Comparison of ENCODE assay signal across 25 cellular contexts in genomic region chr2:38441346-38441745, GRCh38.
DNase-seq lines count a peak whose midpoint lies in the region; ATAC-seq and TF ChIP-seq lines count a peak whose summit lies in the region.
"Had no signal": no experiment of that assay in that cellular context is flagged by ENCODE, and none has a peak within 500 bp of the region (broad histone marks: within the 10 kb centered on the region; RNA-seq: fewer than 3 reads in every experiment).

No MANE protein-coding gene starts in this region.

- ATAC-seq in GM21526 (IDR thresholded peaks at IDR 0.05; ENCODE audit: low FRiP score, unreplicated experiment) = no peak
- ATAC-seq: GM23338, PC-3 had no signal

- H3K36me3 Mint-ChIP-seq in endodermal cell (ENCODE audit: low read depth) = no peaks in the 10 kb centered on the region
- H3K36me3 Mint-ChIP-seq in mesothelial cell of epicardium = no peaks in the 10 kb centered on the region
- H3K36me3 Mint-ChIP-seq: CD14-positive monocyte; CD8-positive, alpha-beta memory T cell; IgD-negative memory B cell had no signal

- H3K4me3 Mint-ChIP-seq in endodermal cell = peak overlapping the region; percentile 23
- H3K4me3 Mint-ChIP-seq in mesothelial cell of epicardium = no peak overlapping the region
- H3K4me3 Mint-ChIP-seq: B cell; CD14-positive monocyte; CD8-positive, alpha-beta memory T cell; GM23338; IgD-negative memory B cell had no signal

- peak overlapping the region; percentile 40 for H3K9ac ChIP-seq in endodermal cell (ENCODE audit: extremely low read depth, low read length, poor library complexity, severe bottlenecking)
- H3K9ac ChIP-seq: SK-N-SH had no signal

- H3K36me3 ChIP-seq in endodermal cell (ENCODE audit: control insufficient read depth, insufficient read depth, low read length) (no peaks in the 10 kb centered on the region), suprapubic skin (no peaks in the 10 kb centered on the region)
- H3K36me3 ChIP-seq: HAP-1 had no signal

- peak overlapping the region; percentile 71 for H3K4me3 ChIP-seq in endodermal cell (ENCODE audit: low read length)
- no peak overlapping the region for H3K4me3 ChIP-seq in suprapubic skin
- H3K4me3 ChIP-seq: GM23338, HAP-1 had no signal

- no peak for TF ChIP-seq EP300 in suprapubic skin (IDR thresholded peaks at IDR 0.05)

- H3K27me3 Mint-ChIP-seq in endodermal cell (ENCODE audit: insufficient read depth) = no peaks in the 10 kb centered on the region
- H3K27me3 Mint-ChIP-seq in mesothelial cell of epicardium (ENCODE audit: low read depth) = peaks cover 16% of the 10 kb centered on the region

- TF ChIP-seq CTCF in endodermal cell (conservative IDR thresholded peaks at IDR 0.05) (no peak), mesothelial cell of epicardium (IDR thresholded peaks at IDR 0.05; ENCODE audit: unreplicated experiment) (no peak), suprapubic skin (IDR thresholded peaks at IDR 0.05) (no peak)

- no peak for TF ChIP-seq POLR2A in suprapubic skin (IDR thresholded peaks at IDR 0.05)

- no peak overlapping the region for H3K27ac ChIP-seq in endodermal cell (ENCODE audit: low read depth, low read length)
- peak overlapping the region; percentile 31 for H3K27ac ChIP-seq in suprapubic skin
- H3K27ac ChIP-seq: 22Rv1 had no signal

- H3K9me3 Mint-ChIP-seq in endodermal cell (no peaks in the 10 kb centered on the region), mesothelial cell of epicardium (no peaks in the 10 kb centered on the region)
- H3K9me3 Mint-ChIP-seq: CD14-positive monocyte; CD8-positive, alpha-beta memory T cell; GM23338; IgD-negative memory B cell had no signal

- H3K4me1 Mint-ChIP-seq in endodermal cell = peaks cover 70% of the 10 kb centered on the region
- peaks cover 62% of the 10 kb centered on the region for H3K4me1 Mint-ChIP-seq in mesothelial cell of epicardium
- H3K4me1 Mint-ChIP-seq: B cell; CD14-positive monocyte; CD8-positive, alpha-beta memory T cell; IgD-negative memory B cell had no signal

- peak; percentile 8 for DNase-seq in activated effector memory CD4-positive, alpha-beta T cell treated with anti-CD3 and anti-CD28 coated beads, Interleukin-2, amount 50 U/mL, for 16 hours
- no peak for DNase-seq in activated effector memory CD4-positive, alpha-beta T cell treated with Interleukin-2 at 50 U/mL for 16 hours
- DNase-seq in endodermal cell (no peak), mesothelial cell of epicardium (ENCODE audit: low spot score in 2 of 2, unreplicated experiment in 2 of 2) (no peak), suprapubic skin (ENCODE audit: low spot score in 2 of 2) (no peak), NCI-H1436 treated with DMSO at 0.1 percent for 48 hours (lab: John Stamatoyannopoulos, UW) (no peak), retina (no peak)
- DNase-seq: CD8-positive, alpha-beta memory T cell; DMS153; DND-41; NCI-H1105; NCI-H2029; NCI-H446 treated with DMSO at 0.1 percent for 48 hours; NCI-H526; NCI-H82; NK-92 treated with Interleukin-12 subunit alpha and Interleukin-12 subunit beta, amount 100 ng/mL, for 24 hours; PC-3; SK-N-SH had no signal

- no peaks in the 10 kb centered on the region for H3K9me3 ChIP-seq in endodermal cell (ENCODE audit: control insufficient read depth, low read length)
- no peaks in the 10 kb centered on the region for H3K9me3 ChIP-seq in suprapubic skin
- H3K9me3 ChIP-seq: HAP-1, SK-N-SH had no signal

- H3K27me3 ChIP-seq in endodermal cell (ENCODE audit: control insufficient read depth, insufficient read depth, low read length, poor library complexity, severe bottlenecking) (no peaks in the 10 kb centered on the region), suprapubic skin (no peaks in the 10 kb centered on the region)

- H3K4me1 ChIP-seq in endodermal cell (ENCODE audit: control insufficient read depth, insufficient read depth, low read length) = peaks cover 14% of the 10 kb centered on the region
- H3K4me1 ChIP-seq in suprapubic skin = peaks cover 65% of the 10 kb centered on the region

- H3K27ac Mint-ChIP-seq in endodermal cell = peak overlapping the region; percentile 87
- peak overlapping the region; percentile 39 for H3K27ac Mint-ChIP-seq in mesothelial cell of epicardium
- H3K27ac Mint-ChIP-seq: B cell; CD8-positive, alpha-beta memory T cell; GM23338; IgD-negative memory B cell had no signal

- WGBS in endodermal cell (ENCODE audit: insufficient coverage in 1 of 2, insufficient read length in 1 of 2), 2 experiments = 78 to 92% methylated on average over 5 to 7 of the region's 7 CpGs
- WGBS in suprapubic skin = 57% methylated on average over 7 of the region's 7 CpGs
